In genomic region chr19:5956728-5957127, GRCh38 we compare ENCODE assay signal across 1 cellular context.
A peak's percentile ranks its signal among the peaks of the same experiment; 100 is the strongest.
TF ChIP-seq lines count a peak whose summit lies in the region.

No MANE protein-coding gene starts in this region.

TF ChIP-seq in K562, 482 proteins besides CTCF, POLR2A, EP300 and RAD21:
- TF ChIP-seq TEAD1 (CRISPR knock-in tag; IDR thresholded peaks at IDR 0.05) (no peak), ZBTB33 (CRISPR knock-in tag; IDR thresholded peaks at IDR 0.05) (peak; percentile 47; the same call in 1 of the 2 replicates)
